In the genomic region with DNA sequence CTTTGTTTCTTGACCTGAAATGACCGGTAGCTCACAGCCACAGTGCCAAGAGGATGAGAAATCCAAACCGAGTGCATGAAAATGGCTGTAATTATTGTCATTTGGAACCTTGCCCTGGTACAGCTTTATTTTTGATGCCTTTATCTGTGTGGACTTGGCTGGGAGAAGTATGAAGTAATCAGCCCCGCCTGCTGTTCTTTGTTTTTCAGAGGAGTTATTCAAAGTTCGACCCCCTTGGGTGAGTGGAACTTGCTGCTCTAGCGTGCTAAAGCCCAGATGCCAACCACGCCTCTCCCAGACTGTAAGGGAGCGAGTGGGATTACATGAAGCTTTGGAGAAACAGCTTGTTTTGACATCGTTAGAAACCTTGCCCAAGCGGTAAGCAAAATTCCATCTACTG, we compare ENCODE assay signal across 14 cellular contexts. TPM values are rescaled to one million over a fixed set of nuclear protein-coding genes. Genes with fewer than 3 reads are reported as not detected.
DNase-seq lines count a peak whose midpoint lies in the region; ATAC-seq, FAIRE-seq and TF ChIP-seq lines count a peak whose summit lies in the region.
"Had no signal": no experiment of that assay in that cellular context is flagged by ENCODE, and none has a peak within 500 bp of the region (broad histone marks: within the 10 kb centered on the region; RNA-seq: fewer than 3 reads in every experiment).

No MANE protein-coding gene starts in this region.

- no peak overlapping the region for H2BK5ac ChIP-seq in H1 (ENCODE audit: low read depth, low read length)

- CTCF ChIA-PET in BJ (lab: Yijun Ruan, JAX) (interaction anchor here (1.6 kb wide), 1 partner anchor 37 kb away, joined by 4 read pairs; no protein-coding TSS in a partner anchor), H1 (lab: Charles Lee; ENCODE audit: partially characterized antibody) (interaction anchor here (0.6 to 1.3 kb wide), 4 partner anchors 17 to 848 kb away, joined by 3 to 5 read pairs (median 4); no protein-coding TSS in a partner anchor)

- TF ChIP-seq POLR2A in H1 (IDR thresholded peaks at IDR 0.05; ENCODE audit: control extremely low read depth in 1 of 2, low read depth in 2 of 2, low read length in 2 of 2), result no peak

- H4K20me1 ChIP-seq in H1 (replicated peaks in 1 of 2; ENCODE audit: control insufficient read depth in 1 of 2, insufficient read depth in 2 of 2, low read length in 2 of 2), result no peaks in the 10 kb centered on the region

- H3K4me3 ChIP-seq in BJ (ENCODE audit: low read depth, low read length) (no peak overlapping the region), H1 (ENCODE audit: extremely low read depth in 1 of 4, insufficient read depth in 2 of 4, low read depth in 3 of 4, low read length in 4 of 4) (no peak overlapping the region)

- H2BK20ac ChIP-seq in H1 (ENCODE audit: low read length), result no peak overlapping the region

- no peak overlapping the region for H3K18ac ChIP-seq in H1 (ENCODE audit: extremely low read depth, low read length)

- no peaks in the 10 kb centered on the region for H3K23me2 ChIP-seq in H1 (ENCODE audit: low read depth, low read length)

- no peak for TF ChIP-seq EP300 in H1 (IDR thresholded peaks at IDR 0.05; ENCODE audit: borderline replicate concordance in 1 of 2, low read depth in 2 of 2, low read length in 2 of 2)

- POLR2A ChIA-PET in BJ (lab: Charles Lee) (interaction anchor here (0.6 kb wide), 1 partner anchor 16 kb away, joined by 3 read pairs; no protein-coding TSS in a partner anchor), H1 (lab: Charles Lee; ENCODE audit: partially characterized antibody) (interaction anchor here (0.8 to 1.0 kb wide), 2 partner anchors 25 to 197 kb away, joined by 3 to 4 read pairs; no protein-coding TSS in a partner anchor)

- TF ChIP-seq CTCF in BJ (IDR thresholded peaks at IDR 0.05; ENCODE audit: insufficient read depth, low read depth, low read length) (no peak), H1 (IDR thresholded peaks at IDR 0.05; ENCODE audit: control extremely low read depth in 1 of 3, insufficient read depth in 1 of 3, low read depth in 1 of 3, low read length in 3 of 3) (no peak)

- no peaks in the 10 kb centered on the region for H3K27me3 Mint-ChIP-seq in stimulated activated memory B cell treated with anti-CD40 and anti-IgM and Interleukin-4, amounts not matched to agents 10 μg/mL and 1 μg/mL and 100 μg/mL, for 72 hours
- H3K27me3 Mint-ChIP-seq: dendritic cell treated with granulocyte-macrophage colony-stimulating factor and Interleukin-4, amounts not matched to agents 40 ng/mL and 50 ng/mL, for 4 days had no signal

- no peak overlapping the region for H3K4me3 Mint-ChIP-seq in stimulated activated memory B cell treated with anti-CD40 and anti-IgM and Interleukin-4, amounts not matched to agents 10 μg/mL and 1 μg/mL and 100 μg/mL, for 72 hours
- H3K4me3 Mint-ChIP-seq: dendritic cell treated with granulocyte-macrophage colony-stimulating factor and Interleukin-4, amounts not matched to agents 40 ng/mL and 50 ng/mL, for 4 days; T-helper 2 cell treated with Interferon-gamma antibody and Interleukin-4, amounts not matched to agents 5 μg/mL and 100 μg/mL, for 36 hours had no signal

- H3K9ac ChIP-seq in H1 (replicated peaks in 1 of 4; ENCODE audit: extremely low read depth in 1 of 4, low read depth in 3 of 4, low read length in 3 of 4), result no peak overlapping the region
- H3K9ac ChIP-seq: parathyroid adenoma had no signal

- no peak overlapping the region for H4K5ac ChIP-seq in H1 (ENCODE audit: insufficient read length, low read depth, low read length)

- H2BK12ac ChIP-seq in H1 (ENCODE audit: low read depth, low read length), result no peak overlapping the region

- no peak overlapping the region for H4K91ac ChIP-seq in H1 (replicated peaks; ENCODE audit: insufficient read length, low read length)

- H3K4me2 ChIP-seq in H1 (ENCODE audit: insufficient read depth in 1 of 2, low read depth in 2 of 2, low read length in 2 of 2), result no peak overlapping the region

- no peak overlapping the region for H3K23ac ChIP-seq in H1 (ENCODE audit: insufficient read length)

- H3K79me2 ChIP-seq in H1 (ENCODE audit: control insufficient read depth in 1 of 2, insufficient read depth in 2 of 2, low read length in 2 of 2), result no peaks in the 10 kb centered on the region
- H3K79me2 ChIP-seq: parathyroid adenoma had no signal

- no peaks in the 10 kb centered on the region for H3K79me1 ChIP-seq in H1 (ENCODE audit: low read depth, low read length)

- peak; percentile 18 for DNase-seq in BJ (ENCODE audit: low read depth)
- DNase-seq in NCI-H1694 treated with DMSO at 0.1 percent for 48 hours (lab: John Stamatoyannopoulos, UW), result peak; percentile 71
- no peak for DNase-seq in H1 (ENCODE audit: low read depth in 1 of 2, low spot score in 2 of 2)
- peak; percentile 80 for DNase-seq in myocyte (ENCODE audit: low read depth)
- no peak for DNase-seq in GOT3 (lab: John Stamatoyannopoulos, UW)
- DNase-seq: activated T-cell treated with anti-CD3 and anti-CD28 coated beads, Interleukin-2, amount 50 U/mL, for 1 hour; Caco-2; stimulated activated CD8-positive, alpha-beta memory T cell treated with anti-CD3 and anti-CD28 coated beads, Interleukin-4, amount 100 ng/mL, for 48 hours had no signal

- no peaks in the 10 kb centered on the region for H3K4me1 Mint-ChIP-seq in stimulated activated memory B cell treated with anti-CD40 and anti-IgM and Interleukin-4, amounts not matched to agents 10 μg/mL and 1 μg/mL and 100 μg/mL, for 72 hours

- no peak for TF ChIP-seq RAD21 in H1 (IDR thresholded peaks at IDR 0.05 in 1 of 2, conservative IDR thresholded peaks at IDR 0.05 in 1 of 2; ENCODE audit: low read depth in 2 of 2, low read length in 2 of 2)

- no peak overlapping the region for H2AK5ac ChIP-seq in H1 (ENCODE audit: low read depth, low read length)

- WGBS in H1 (ENCODE audit: extremely low coverage in 1 of 2, insufficient coverage in 1 of 2, insufficient read length in 1 of 2, insufficient replicate concordance in 2 of 2, low coverage in 1 of 2, low lambda C conversion rate in 2 of 2, missing lambda C conversion rate in 1 of 2), 2 experiments, result 62% methylated on average over 9 of the region's 9 CpGs; no CpG with 5 or more reads in 1 of the 2 experiments

- no peak overlapping the region for H3K4ac ChIP-seq in H1 (replicated peaks; ENCODE audit: insufficient read length, low read depth, low read length)

- no peak overlapping the region for H3K14ac ChIP-seq in H1 (ENCODE audit: insufficient read length)

- peaks cover 3% of the 10 kb centered on the region for H3K9me3 Mint-ChIP-seq in stimulated activated memory B cell treated with anti-CD40 and anti-IgM and Interleukin-4, amounts not matched to agents 10 μg/mL and 1 μg/mL and 100 μg/mL, for 72 hours
- H3K9me3 Mint-ChIP-seq: dendritic cell treated with granulocyte-macrophage colony-stimulating factor and Interleukin-4, amounts not matched to agents 40 ng/mL and 50 ng/mL, for 4 days had no signal

- peaks cover 0 to 3% (median 1%) of the 10 kb centered on the region in 4 experiments; a peak in 1 of 7 replicates for H3K4me1 ChIP-seq in H1 (replicated peaks in 1 of 4; ENCODE audit: control insufficient read depth in 3 of 4, insufficient read depth in 4 of 4, low read length in 3 of 4)
- H3K4me1 ChIP-seq: Caco-2, parathyroid adenoma had no signal

- ATAC-seq in HG03175 (IDR thresholded peaks at IDR 0.05; ENCODE audit: unreplicated experiment), result no peak
- ATAC-seq in stimulated activated memory B cell treated with anti-CD40 and anti-IgM and Interleukin-4, amounts not matched to agents 10 μg/mL and 1 μg/mL and 100 μg/mL, for 72 hours, result no peak
- ATAC-seq in HG03097 (IDR thresholded peaks at IDR 0.05; ENCODE audit: low FRiP score, unreplicated experiment), result no peak

- no peak overlapping the region for H3K27ac ChIP-seq in H1 (ENCODE audit: low read depth, low read length)
- H3K27ac ChIP-seq: parathyroid adenoma had no signal

- no peak overlapping the region for H4K8ac ChIP-seq in H1 (ENCODE audit: extremely low read depth, insufficient read depth, low read length)

- no peak overlapping the region for H2BK15ac ChIP-seq in H1 (ENCODE audit: low read length)

- 0 out of 2 replicates have a peak overlapping the region, but pooled peaks have one; percentile 41 for H2AFZ ChIP-seq in H1 (ENCODE audit: low read length)
- H2AFZ ChIP-seq: parathyroid adenoma had no signal

- no peak overlapping the region for H3K27ac Mint-ChIP-seq in stimulated activated memory B cell treated with anti-CD40 and anti-IgM and Interleukin-4, amounts not matched to agents 10 μg/mL and 1 μg/mL and 100 μg/mL, for 72 hours
- H3K27ac Mint-ChIP-seq: dendritic cell treated with granulocyte-macrophage colony-stimulating factor and Interleukin-4, amounts not matched to agents 40 ng/mL and 50 ng/mL, for 4 days; T-helper 2 cell treated with Interferon-gamma antibody and Interleukin-4, amounts not matched to agents 5 μg/mL and 100 μg/mL, for 36 hours had no signal

- H3K36me3 Mint-ChIP-seq in stimulated activated memory B cell treated with anti-CD40 and anti-IgM and Interleukin-4, amounts not matched to agents 10 μg/mL and 1 μg/mL and 100 μg/mL, for 72 hours, result no peaks in the 10 kb centered on the region

- no peak overlapping the region for H3K56ac ChIP-seq in H1 (replicated peaks; ENCODE audit: insufficient read length, low read depth, low read length)

- H3K27me3 ChIP-seq in BJ (ENCODE audit: control insufficient read depth, insufficient read depth, low read length), result no peaks in the 10 kb centered on the region
- H3K27me3 ChIP-seq in H1 (replicated peaks in 1 of 4; ENCODE audit: control insufficient read depth in 3 of 4, extremely low read depth in 1 of 4, insufficient read depth in 3 of 4, low read length in 3 of 4), result no peaks in the 10 kb centered on the region

- FAIRE-seq in H1 (lab: Jason Lieb, UNC), result no peak

- H3K36me3 ChIP-seq in BJ (ENCODE audit: control insufficient read depth, insufficient read depth, low read length), result no peaks in the 10 kb centered on the region
- no peaks in the 10 kb centered on the region; a peak in 1 of 8 replicates for H3K36me3 ChIP-seq in H1 (ENCODE audit: control insufficient read depth in 2 of 4, insufficient read depth in 4 of 4, low read length in 3 of 4)

- no peak overlapping the region for H2BK120ac ChIP-seq in H1 (replicated peaks; ENCODE audit: low read depth, low read length)

- H3K9me3 ChIP-seq in H1 (ENCODE audit: insufficient read depth in 2 of 2, low read depth in 1 of 2, low read length in 1 of 2), result no peaks in the 10 kb centered on the region
- H3K9me3 ChIP-seq: Caco-2 had no signal

RNA-seq across cellular contexts. Expression of a gene that starts 48.3 kb away (rescaled TPM):
- polyA plus RNA-seq in BJ (2011; rRNA removed), result not detected in 2 replicates
- polyA minus RNA-seq in BJ (2011; rRNA and poly(A)+ RNA removed), result not detected in 2 replicates
- not detected in 2 replicates for total RNA-seq in H1 (2021; fragmentation: NEBNext Ultra II Directional; extraction: Animal tissue kit (Norgen Biotek cat#: 25700))
- not detected in 2 replicates for polyA plus RNA-seq in H1 (2011; rRNA removed)
- not detected for polyA plus RNA-seq in H1 (2011; cell fraction: cytosol; rRNA removed)
- polyA plus RNA-seq in H1 (2011; cell fraction: nucleus; rRNA removed), result not detected
- polyA plus RNA-seq in H1 (2012, experiment 1 of 2), result 0.04 to 0.08 TPM in 2 of 4 replicates, not detected in the others
- polyA plus RNA-seq in H1 (2012, experiment 2 of 2), result not detected
- polyA plus RNA-seq in H1 (2013, experiment 1 of 2), result not detected
- polyA plus RNA-seq in H1 (2013, experiment 2 of 2), result not detected
- not detected in 2 replicates for polyA minus RNA-seq in H1 (2011; rRNA and poly(A)+ RNA removed)
- not detected for polyA minus RNA-seq in H1 (2011; cell fraction: cytosol; rRNA and poly(A)+ RNA removed)
- not detected for polyA minus RNA-seq in H1 (2011; cell fraction: nucleus; rRNA and poly(A)+ RNA removed)
- not detected in 2 replicates for total RNA-seq in myocyte
- 0.13 TPM for polyA plus RNA-seq in myocyte (2012)
- total RNA-seq: Caco-2 had no signal

Comparison
In these comparisons a context has a peak if more than half of its experiments do, and no peak if none do; other contexts are left out.
1. DNase-seq: peak in BJ (single experiment), NCI-H1694 treated with DMSO at 0.1 percent for 48 hours (single experiment) and myocyte (single experiment); none in H1 (0 of 2) and GOT3 (single experiment).